In genomic region chr22:24481641-24482040, GRCh38 we compare ENCODE assay signal across 1 cellular context.
TF ChIP-seq lines count a peak whose summit lies in the region.

No MANE protein-coding gene starts in this region.

TF ChIP-seq in GM23338, 12 proteins besides CTCF, POLR2A, EP300 and RAD21 (continued from another document):
- TF ChIP-seq ZNF462 (CRISPR knock-in tag; IDR thresholded peaks at IDR 0.05) = no peak
